Comparison of ENCODE assay signal across 24 cellular contexts in the genomic region with DNA sequence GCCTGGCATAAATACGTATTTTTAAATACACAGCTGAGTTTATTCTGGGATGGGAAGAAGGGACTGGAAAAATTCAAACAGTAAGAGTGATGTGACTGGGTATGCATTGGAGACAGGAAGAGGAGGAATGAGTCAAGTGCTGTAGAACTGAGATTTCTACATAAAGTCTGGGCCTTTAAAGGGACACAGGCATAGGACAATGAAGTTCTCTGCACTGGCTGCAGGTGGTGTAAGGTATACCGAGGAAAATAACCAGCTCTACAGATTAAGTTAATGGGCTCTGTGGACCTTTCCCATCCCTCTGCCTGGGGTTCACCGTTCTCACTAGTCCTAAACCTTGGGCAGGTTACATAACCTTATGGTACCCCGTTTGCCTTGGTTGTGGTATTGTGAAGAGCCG.
DNase-seq lines count a peak whose midpoint lies in the region; ATAC-seq and TF ChIP-seq lines count a peak whose summit lies in the region.
"Had no signal": no experiment of that assay in that cellular context is flagged by ENCODE, and none has a peak within 500 bp of the region (broad histone marks: within the 10 kb centered on the region; RNA-seq: fewer than 3 reads in every experiment).

No MANE protein-coding gene starts in this region.

- intact Hi-C loops in activated CD4-positive, alpha-beta T cell treated with anti-CD3 and anti-CD28 coated beads for 36 hours (cut with DNase I, micrococcal nuclease) = loop anchor here (2.0 to 5.0 kb wide), 3 partner anchors 42 to 67 kb away; a partner anchor contains a TSS
- intact Hi-C loops in activated CD4-positive, alpha-beta T cell treated with anti-CD3 and anti-CD28 coated beads, Interleukin-2, amount 10 ng/mL, durations not matched to agents 24 days and 14 days (cut with micrococcal nuclease) = no loop called here

- no peaks in the 10 kb centered on the region for H3K9me3 Mint-ChIP-seq in activated CD4-positive, alpha-beta T cell treated with anti-CD3 and anti-CD28 coated beads for 36 hours (ENCODE audit: low read depth)
- no peaks in the 10 kb centered on the region for H3K9me3 Mint-ChIP-seq in activated CD4-positive, alpha-beta T cell treated with anti-CD3 and anti-CD28 coated beads, Interleukin-2, amount 10 ng/mL, durations not matched to agents 24 days and 14 days
- H3K9me3 Mint-ChIP-seq in WTC11 = peaks cover 4% of the 10 kb centered on the region; the same call in 1 of the 2 replicates
- H3K9me3 Mint-ChIP-seq: CD8-positive, alpha-beta T cell had no signal

- CTCF ChIA-PET in activated CD4-positive, alpha-beta T cell treated with anti-CD3 and anti-CD28 coated beads for 36 hours (lab: Charles Lee) = no interaction called here
- CTCF ChIA-PET in WTC11 (lab: Charles Lee) = interaction anchor here (0.6 to 2.2 kb wide), 8 partner anchors 9 to 172 kb away, joined by 3 to 11 read pairs (median 5); a partner anchor contains a TSS

- DNase-seq in activated CD4-positive, alpha-beta T cell treated with anti-CD3 and anti-CD28 coated beads for 36 hours = no peak
- DNase-seq in activated CD4-positive, alpha-beta T cell treated with anti-CD3 and anti-CD28 coated beads, Interleukin-2, amount 10 ng/mL, durations not matched to agents 24 days and 14 days = no peak
- peak; percentile 9 for DNase-seq in GM23248
- DNase-seq in WTC11 (ENCODE audit: low spot score) = no peak
- peak; percentile 64 for DNase-seq in mesendoderm
- no peak for DNase-seq in RPMI8226
- DNase-seq in activated CD4-positive, CD25-positive, alpha-beta regulatory T cell (lab: John Stamatoyannopoulos, UW) = no peak
- DNase-seq: activated CD4-positive, alpha-beta T cell treated with anti-CD3 and anti-CD28 coated beads, Interleukin-2, amount 50 U/mL, for 4 hours; activated CD8-positive, alpha-beta memory T cell treated with anti-CD3 and anti-CD28 coated beads, Interleukin-2, amount 50 U/mL, for 48 hours; body of pancreas; CD8-positive, alpha-beta T cell; cerebellar nuclear complex; DMS 273 treated with DMSO at 0.1 percent for 48 hours; hypothalamus; left ventricle myocardium inferior; MV-4-11; NCI-H1436 treated with DMSO at 0.1 percent for 48 hours; NCI-H446; nucleus accumbens; PC-9; SHP77 treated with DMSO at 0.1 percent for 48 hours; tibial artery had no signal

- H3K4me2 ChIP-seq in GM23248 (ENCODE audit: unreplicated experiment) (no peak overlapping the region), mesendoderm (ENCODE audit: low read length) (no peak overlapping the region)
- H3K4me2 ChIP-seq: PC-9 had no signal

- H3K18ac ChIP-seq in mesendoderm (ENCODE audit: low read length) = no peak overlapping the region

- no peaks in the 10 kb centered on the region for H3K27me3 Mint-ChIP-seq in activated CD4-positive, alpha-beta T cell treated with anti-CD3 and anti-CD28 coated beads for 36 hours
- no peaks in the 10 kb centered on the region for H3K27me3 Mint-ChIP-seq in activated CD4-positive, alpha-beta T cell treated with anti-CD3 and anti-CD28 coated beads, Interleukin-2, amount 10 ng/mL, durations not matched to agents 24 days and 14 days
- H3K27me3 Mint-ChIP-seq in WTC11 (ENCODE audit: low read depth) = no peaks in the 10 kb centered on the region
- H3K27me3 Mint-ChIP-seq: B cell had no signal

- no peak overlapping the region for H3K4ac ChIP-seq in mesendoderm (ENCODE audit: low read depth, low read length)

- H3K9me2 ChIP-seq in GM23248 (ENCODE audit: insufficient read depth) = no peaks in the 10 kb centered on the region

- in situ Hi-C loops in GM23248 (cut with MboI) = no loop called here

- no peaks in the 10 kb centered on the region for H3K9me3 ChIP-seq in GM23248 (ENCODE audit: low read depth)
- H3K9me3 ChIP-seq: body of pancreas, left ventricle myocardium inferior, tibial artery had no signal

- no peak for ATAC-seq in activated CD4-positive, alpha-beta T cell treated with anti-CD3 and anti-CD28 coated beads for 36 hours
- ATAC-seq in WTC11 = peak; percentile 61
- no peak for ATAC-seq in GM18907 (IDR thresholded peaks at IDR 0.05; ENCODE audit: unreplicated experiment)
- ATAC-seq: body of pancreas; CD8-positive, alpha-beta T cell had no signal

- no peak for TF ChIP-seq CTCF in WTC11 (IDR thresholded peaks at IDR 0.05)

- POLR2A ChIA-PET in activated CD4-positive, alpha-beta T cell treated with anti-CD3 and anti-CD28 coated beads for 36 hours (lab: Charles Lee) = no interaction called here
- POLR2A ChIA-PET in WTC11 (lab: Charles Lee) = interaction anchor here (0.6 to 0.7 kb wide), 3 partner anchors 46 to 368 kb away, joined by 3 to 4 read pairs (median 4); no protein-coding TSS in a partner anchor

- H2BK120ac ChIP-seq in mesendoderm (ENCODE audit: low read depth, low read length) = no peak overlapping the region

- peaks cover 3% of the 10 kb centered on the region for H3K79me1 ChIP-seq in mesendoderm (ENCODE audit: low read length)

- no peak overlapping the region for H4K5ac ChIP-seq in mesendoderm (ENCODE audit: low read length)

- peaks cover 31% of the 10 kb centered on the region for H3K36me3 Mint-ChIP-seq in activated CD4-positive, alpha-beta T cell treated with anti-CD3 and anti-CD28 coated beads for 36 hours (ENCODE audit: low read depth)
- H3K36me3 Mint-ChIP-seq in activated CD4-positive, alpha-beta T cell treated with anti-CD3 and anti-CD28 coated beads, Interleukin-2, amount 10 ng/mL, durations not matched to agents 24 days and 14 days (ENCODE audit: low read depth) = peaks cover 29% of the 10 kb centered on the region
- peaks cover 19% of the 10 kb centered on the region for H3K36me3 Mint-ChIP-seq in WTC11

- no peak overlapping the region for H2AK5ac ChIP-seq in mesendoderm (ENCODE audit: low read length)

- no peak overlapping the region for H3K56ac ChIP-seq in mesendoderm (ENCODE audit: low read length)

- H3K36me3 ChIP-seq in GM23248 (ENCODE audit: low read depth) = no peaks in the 10 kb centered on the region
- H3K36me3 ChIP-seq in mesendoderm (ENCODE audit: control insufficient read depth, insufficient read depth, low read length) = peaks cover 2% of the 10 kb centered on the region

- no peaks in the 10 kb centered on the region for H3K4me1 ChIP-seq in GM23248 (ENCODE audit: insufficient read depth)
- peaks cover 9% of the 10 kb centered on the region for H3K4me1 ChIP-seq in mesendoderm (ENCODE audit: control insufficient read depth, low read depth, low read length)

- peaks cover 23% of the 10 kb centered on the region for H3K4me1 Mint-ChIP-seq in activated CD4-positive, alpha-beta T cell treated with anti-CD3 and anti-CD28 coated beads for 36 hours
- peaks cover 4% of the 10 kb centered on the region for H3K4me1 Mint-ChIP-seq in activated CD4-positive, alpha-beta T cell treated with anti-CD3 and anti-CD28 coated beads, Interleukin-2, amount 10 ng/mL, durations not matched to agents 24 days and 14 days
- peaks cover 69% of the 10 kb centered on the region for H3K4me1 Mint-ChIP-seq in WTC11
- H3K4me1 Mint-ChIP-seq: B cell had no signal

- no peak overlapping the region for H2BK15ac ChIP-seq in mesendoderm (replicated peaks; ENCODE audit: low read depth)

- WGBS in GM23248 (ENCODE audit: low coverage in 1 of 2, low lambda C conversion rate in 2 of 2, missing lambda C conversion rate in 2 of 2), 2 experiments = 89 to 95% methylated on average over 5 of the region's 5 CpGs
- no CpG with 5 or more reads among the region's 5 CpGs for WGBS in mesendoderm (ENCODE audit: extremely low coverage, insufficient coverage, low lambda C conversion rate)

- H3K23ac ChIP-seq in mesendoderm (ENCODE audit: low read length) = no peak overlapping the region

- H3F3A ChIP-seq in GM23248 (ENCODE audit: insufficient read depth) = peaks cover 9% of the 10 kb centered on the region; the same call in 1 of the 2 replicates

- H3K27ac ChIP-seq in GM23248 (no peak overlapping the region), mesendoderm (ENCODE audit: low read depth, low read length) (no peak overlapping the region)
- H3K27ac ChIP-seq: body of pancreas, left ventricle myocardium inferior, PC-9, tibial artery had no signal

- no peaks in the 10 kb centered on the region for H4K20me1 ChIP-seq in GM23248 (ENCODE audit: insufficient read depth)

- peak overlapping the region; percentile 23 for H3K27ac Mint-ChIP-seq in activated CD4-positive, alpha-beta T cell treated with anti-CD3 and anti-CD28 coated beads for 36 hours
- no peak overlapping the region for H3K27ac Mint-ChIP-seq in activated CD4-positive, alpha-beta T cell treated with anti-CD3 and anti-CD28 coated beads, Interleukin-2, amount 10 ng/mL, durations not matched to agents 24 days and 14 days
- peak overlapping the region; percentile 83 for H3K27ac Mint-ChIP-seq in WTC11
- H3K27ac Mint-ChIP-seq: B cell; CD8-positive, alpha-beta T cell had no signal

- H3K4me3 Mint-ChIP-seq in activated CD4-positive, alpha-beta T cell treated with anti-CD3 and anti-CD28 coated beads for 36 hours = no peak overlapping the region
- no peak overlapping the region for H3K4me3 Mint-ChIP-seq in activated CD4-positive, alpha-beta T cell treated with anti-CD3 and anti-CD28 coated beads, Interleukin-2, amount 10 ng/mL, durations not matched to agents 24 days and 14 days
- no peak overlapping the region for H3K4me3 Mint-ChIP-seq in WTC11
- H3K4me3 Mint-ChIP-seq: B cell; CD8-positive, alpha-beta T cell had no signal

- H3K79me2 ChIP-seq in GM23248 (ENCODE audit: insufficient read depth) (peaks cover 31% of the 10 kb centered on the region), mesendoderm (ENCODE audit: control insufficient read depth, insufficient read depth, low read length) (peaks cover 1% of the 10 kb centered on the region)

- H4K8ac ChIP-seq in mesendoderm (ENCODE audit: low read depth, low read length) = no peak overlapping the region

- H2BK5ac ChIP-seq in mesendoderm (ENCODE audit: low read length) = no peak overlapping the region

- H3K4me3 ChIP-seq in GM23248 (no peak overlapping the region), mesendoderm (ENCODE audit: low read length) (no peak overlapping the region)
- H3K4me3 ChIP-seq: body of pancreas, left ventricle myocardium inferior, PC-9, tibial artery had no signal

- no peak overlapping the region for H2AFZ ChIP-seq in GM23248
- H2AFZ ChIP-seq: PC-9 had no signal

- H3K27me3 ChIP-seq in GM23248 (replicated peaks; ENCODE audit: insufficient read depth) (no peaks in the 10 kb centered on the region), mesendoderm (ENCODE audit: insufficient read depth, low read length, poor library complexity) (no peaks in the 10 kb centered on the region)
- H3K27me3 ChIP-seq: body of pancreas, tibial artery had no signal

- H3K9ac ChIP-seq in GM23248 = no peak overlapping the region
- no peak overlapping the region for H3K9ac ChIP-seq in mesendoderm (ENCODE audit: low read length)

TF ChIP-seq in WTC11, 78 proteins besides CTCF, POLR2A, EP300 and RAD21 (continues in another document):
- TF ChIP-seq GTF2I (CRISPR knock-in tag; conservative IDR thresholded peaks at IDR 0.05) (no peak), JUN (CRISPR knock-in tag; IDR thresholded peaks at IDR 0.05) (no peak), SMAD3 (CRISPR knock-in tag; IDR thresholded peaks at IDR 0.05; ENCODE audit: borderline replicate concordance) (no peak)

Comparison
In these comparisons a context has a peak if more than half of its experiments do, and no peak if none do; other contexts are left out.
1. DNase-seq: peak in GM23248 (single experiment) and mesendoderm (single experiment); none in activated CD4-positive, alpha-beta T cell treated with anti-CD3 and anti-CD28 coated beads for 36 hours (single experiment), activated CD4-positive, alpha-beta T cell treated with anti-CD3 and anti-CD28 coated beads, Interleukin-2, amount 10 ng/mL, durations not matched to agents 24 days and 14 days (single experiment), WTC11 (single experiment), RPMI8226 (single experiment) and activated CD4-positive, CD25-positive, alpha-beta regulatory T cell (0 of 4).